19 cellular contexts compared by ENCODE assay signal in genomic region chr1:108071601-108072000, GRCh38.
A peak's percentile ranks its signal among the peaks of the same experiment; 100 is the strongest.
DNase-seq lines count a peak whose midpoint lies in the region; ATAC-seq and TF ChIP-seq lines count a peak whose summit lies in the region.
"Had no signal": no experiment of that assay in that cellular context is flagged by ENCODE, and none has a peak within 500 bp of the region (broad histone marks: within the 10 kb centered on the region; RNA-seq: fewer than 3 reads in every experiment).

No MANE protein-coding gene starts in this region.

- no peak for TF ChIP-seq CTCF in foreskin keratinocyte (conservative IDR thresholded peaks at IDR 0.05)
- no peak for TF ChIP-seq CTCF in neural progenitor cell (IDR thresholded peaks at IDR 0.05)

- H3K79me2 ChIP-seq in neural progenitor cell (ENCODE audit: low read depth), result no peaks in the 10 kb centered on the region

- H3K9ac ChIP-seq in neural progenitor cell, result no peak overlapping the region

- H3K36me3 ChIP-seq in neural progenitor cell, result no peaks in the 10 kb centered on the region
- H3K36me3 ChIP-seq: heart left ventricle had no signal

- peaks cover 17% of the 10 kb centered on the region for H3K4me1 ChIP-seq in foreskin keratinocyte
- no peaks in the 10 kb centered on the region for H3K4me1 ChIP-seq in neural progenitor cell

- no peaks in the 10 kb centered on the region for H3K9me3 Mint-ChIP-seq in neural progenitor cell
- H3K9me3 Mint-ChIP-seq: activated naive CD4-positive, alpha-beta T cell treated with anti-CD3 and anti-CD28 coated beads, Interleukin-2, amount 50 U/mL, for 24 hours; CD8-positive, alpha-beta memory T cell; WTC11 had no signal

- H4K20me1 ChIP-seq in neural progenitor cell (ENCODE audit: low read depth), result no peaks in the 10 kb centered on the region

- H3K27me3 ChIP-seq in foreskin keratinocyte (no peaks in the 10 kb centered on the region), neural progenitor cell (no peaks in the 10 kb centered on the region)
- H3K27me3 ChIP-seq: heart left ventricle had no signal

- no peak overlapping the region for H3K27ac Mint-ChIP-seq in neural progenitor cell
- H3K27ac Mint-ChIP-seq: activated naive CD4-positive, alpha-beta T cell treated with anti-CD3 and anti-CD28 coated beads, Interleukin-2, amount 50 U/mL, for 24 hours; CD8-positive, alpha-beta memory T cell; WTC11 had no signal

- ATAC-seq in GM18502 (IDR thresholded peaks at IDR 0.05; ENCODE audit: poor library complexity, unreplicated experiment) (peak; percentile 46), GM19463 (IDR thresholded peaks at IDR 0.05; ENCODE audit: unreplicated experiment) (peak; percentile 69), HG03280 (IDR thresholded peaks at IDR 0.05; ENCODE audit: unreplicated experiment) (peak; percentile 60), foreskin keratinocyte (peak; percentile 70)
- ATAC-seq: left lobe of liver, Panc1, WTC11 had no signal

- no peaks in the 10 kb centered on the region for H3K36me3 Mint-ChIP-seq in neural progenitor cell
- H3K36me3 Mint-ChIP-seq: activated naive CD4-positive, alpha-beta T cell treated with anti-CD3 and anti-CD28 coated beads, Interleukin-2, amount 50 U/mL, for 24 hours; WTC11 had no signal

- no peaks in the 10 kb centered on the region for H3K9me3 ChIP-seq in neural progenitor cell (ENCODE audit: low read depth)
- H3K9me3 ChIP-seq: heart left ventricle had no signal

- H3K4me2 ChIP-seq in neural progenitor cell, result no peak overlapping the region

- no peaks in the 10 kb centered on the region for H3F3A ChIP-seq in neural progenitor cell (ENCODE audit: low read depth)

- no peak overlapping the region for H2AFZ ChIP-seq in neural progenitor cell (replicated peaks)

- no peak overlapping the region for H3K27ac ChIP-seq in foreskin keratinocyte
- H3K27ac ChIP-seq in neural progenitor cell, result no peak overlapping the region

- no peak overlapping the region for H3K4me3 ChIP-seq in neural progenitor cell
- H3K4me3 ChIP-seq: heart left ventricle had no signal

- H3K4me1 Mint-ChIP-seq in neural progenitor cell, result no peaks in the 10 kb centered on the region

- DNase-seq in foreskin keratinocyte (peak in 1 of 2 donors; percentile 33), amniotic stem cell (lab: John Stamatoyannopoulos, UW) (no peak), DMS153 (lab: John Stamatoyannopoulos, UW) (no peak), neural progenitor cell (ENCODE audit: low spot score) (no peak)
- DNase-seq: activated T-cell treated with anti-CD3 and anti-CD28 coated beads, Interleukin-2, amount 50 U/mL, for 48 hours; CD8-positive, alpha-beta memory T cell; NCI-H1694; NCI-H748 treated with DMSO at 0.1 percent for 48 hours; nucleus accumbens; retina; T-helper 2 cell had no signal

- peaks cover 2% of the 10 kb centered on the region for H3K27me3 Mint-ChIP-seq in neural progenitor cell (ENCODE audit: insufficient read depth, low read depth)
- H3K27me3 Mint-ChIP-seq: activated naive CD4-positive, alpha-beta T cell treated with anti-CD3 and anti-CD28 coated beads, Interleukin-2, amount 50 U/mL, for 24 hours had no signal

- H3K4me3 Mint-ChIP-seq in neural progenitor cell, result no peak overlapping the region
- H3K4me3 Mint-ChIP-seq: activated naive CD4-positive, alpha-beta T cell treated with anti-CD3 and anti-CD28 coated beads, Interleukin-2, amount 50 U/mL, for 24 hours; CD8-positive, alpha-beta memory T cell; WTC11 had no signal
